In genomic region chr10:61628199-61628874, GRCh38 we compare ENCODE assay signal across 15 cellular contexts. TPM values are rescaled to one million over a fixed set of nuclear protein-coding genes. Genes with fewer than 3 reads are reported as not detected.
A peak's percentile ranks its signal among the peaks of the same experiment; 100 is the strongest.
DNase-seq lines count a peak whose midpoint lies in the region; ATAC-seq, FAIRE-seq and TF ChIP-seq lines count a peak whose summit lies in the region.
"Had no signal": no experiment of that assay in that cellular context is flagged by ENCODE, and none has a peak within 500 bp of the region (broad histone marks: within the 10 kb centered on the region; RNA-seq: fewer than 3 reads in every experiment).

No MANE protein-coding gene starts in this region.

- H3K9me3 Mint-ChIP-seq in glutamatergic neuron (ENCODE audit: unreplicated experiment), result no peaks in the 10 kb centered on the region
- H3K9me3 Mint-ChIP-seq: T-cell had no signal

- DNase-seq in GM04503 (ENCODE audit: low read depth) (peak; percentile 65), astrocyte of the spinal cord (ENCODE audit: low read depth, low spot score) (peak; percentile 47), foreskin fibroblast (peak; percentile 49 to 76), stomach (no peak), spleen (no peak), mucosa of descending colon (no peak), GM12892 (ENCODE audit: insufficient read length) (no peak), glutamatergic neuron (no peak)
- DNase-seq: activated CD4-positive, CD25-positive, alpha-beta regulatory T cell treated with anti-CD3 and anti-CD28 coated beads, Interleukin-2, amount 50 U/mL, for 72 hours; activated T-cell treated with anti-CD3 and anti-CD28 coated beads, Interleukin-2, amount 50 U/mL, for 1 hour; NCI-H1092; NCI-H446; T-cell had no signal

- TF ChIP-seq POLR2A in stomach (IDR thresholded peaks at IDR 0.05), result no peak
- no peak for TF ChIP-seq POLR2A in spleen (IDR thresholded peaks at IDR 0.05)
- no peak for TF ChIP-seq POLR2A in GM12892 (IDR thresholded peaks at IDR 0.05; ENCODE audit: low read depth, low read length)

- H3K4me1 ChIP-seq in stomach (peaks cover 0 to 17% (median 8%) of the 10 kb centered on the region in 4 donors), spleen (no peaks in the 10 kb centered on the region), mucosa of descending colon (ENCODE audit: low read depth) (no peaks in the 10 kb centered on the region)

- no peak overlapping the region for H3K27ac Mint-ChIP-seq in glutamatergic neuron (ENCODE audit: unreplicated experiment)
- H3K27ac Mint-ChIP-seq: progenitor cell of endocrine pancreas, T-cell had no signal

- no peak for ATAC-seq in mucosa of descending colon
- ATAC-seq: T-cell had no signal

- TF ChIP-seq EP300 in stomach (IDR thresholded peaks at IDR 0.05), result no peak

- no peaks in the 10 kb centered on the region for H3K27me3 ChIP-seq in stomach
- no peaks in the 10 kb centered on the region for H3K27me3 ChIP-seq in spleen (replicated peaks in 1 of 7)

- in situ Hi-C loops in astrocyte of the spinal cord (cut with HindIII; ENCODE audit: low sequenced_read_pairs), result no loop called here

- H3K36me3 ChIP-seq in stomach (no peaks in the 10 kb centered on the region), spleen (no peaks in the 10 kb centered on the region), mucosa of descending colon (ENCODE audit: low read depth) (no peaks in the 10 kb centered on the region)

- TF ChIP-seq CTCF in astrocyte of the spinal cord (IDR thresholded peaks at IDR 0.05; ENCODE audit: low read depth, low read length), result no peak
- TF ChIP-seq CTCF in foreskin fibroblast (IDR thresholded peaks at IDR 0.05; ENCODE audit: low read depth, low read length), result no peak
- TF ChIP-seq CTCF in stomach (IDR thresholded peaks at IDR 0.05), result no peak
- TF ChIP-seq CTCF in spleen (IDR thresholded peaks at IDR 0.05 in 8 of 11, conservative IDR thresholded peaks at IDR 0.05 in 3 of 11), result no peak
- TF ChIP-seq CTCF in mucosa of descending colon (IDR thresholded peaks at IDR 0.05), result no peak
- TF ChIP-seq CTCF in glutamatergic neuron (IDR thresholded peaks at IDR 0.05; ENCODE audit: partially characterized antibody, unreplicated experiment), result no peak

- H3K27me3 Mint-ChIP-seq in glutamatergic neuron (ENCODE audit: unreplicated experiment), result no peaks in the 10 kb centered on the region
- H3K27me3 Mint-ChIP-seq: progenitor cell of endocrine pancreas had no signal

- no peak overlapping the region for H3K4me3 ChIP-seq in astrocyte of the spinal cord (ENCODE audit: low read depth, low read length)
- no peak overlapping the region for H3K4me3 ChIP-seq in foreskin fibroblast (ENCODE audit: low read depth in 1 of 2, low read length in 2 of 2)
- no peak overlapping the region for H3K4me3 ChIP-seq in stomach
- H3K4me3 ChIP-seq in spleen, result no peak overlapping the region
- H3K4me3 ChIP-seq in mucosa of descending colon, result no peak overlapping the region

- no peak for FAIRE-seq in GM12892 (lab: Jason Lieb, UNC)

- H3K4me3 Mint-ChIP-seq in glutamatergic neuron (ENCODE audit: unreplicated experiment), result no peak overlapping the region
- H3K4me3 Mint-ChIP-seq: T-cell had no signal

- no peaks in the 10 kb centered on the region for H3K9me3 ChIP-seq in stomach
- H3K9me3 ChIP-seq in spleen, result no peaks in the 10 kb centered on the region
- no peaks in the 10 kb centered on the region for H3K9me3 ChIP-seq in mucosa of descending colon

- H3K4me1 Mint-ChIP-seq in glutamatergic neuron (ENCODE audit: low read depth, unreplicated experiment), result peaks cover 2% of the 10 kb centered on the region
- H3K4me1 Mint-ChIP-seq: T-cell had no signal

- intact Hi-C loops in stomach (cut with DNase I; ENCODE audit: low total_unique reads) (no loop called here), spleen (cut with DNase I; ENCODE audit: low total_unique reads) (no loop called here), mucosa of descending colon (cut with DNase I, micrococcal nuclease) (no loop called here)

- 47 to 73% (median 65%) methylated on average over 2 of the region's 2 CpGs for WGBS in stomach, 5 donors
- WGBS in spleen, 5 donors, result 69 to 86% (median 73%) methylated on average over 2 of the region's 2 CpGs

- no peaks in the 10 kb centered on the region for H3K36me3 Mint-ChIP-seq in glutamatergic neuron (ENCODE audit: unreplicated experiment)
- H3K36me3 Mint-ChIP-seq: T-cell had no signal

- H3K27ac ChIP-seq in stomach (peak overlapping the region in 4 of 5 donors; percentile 2 to 12 (median 8)), spleen (no peak overlapping the region)
- H3K27ac ChIP-seq: C4-2B had no signal

RNA-seq across cellular contexts. Expression of gene CABCOCO1, which starts 34.4 kb away (rescaled TPM):
- total RNA-seq in stomach (1 to 10 TPM in 1 of 5 donors, not detected in 4; 2.6 TPM), spleen (under 1 TPM in 3 of 7 donors, not detected in 4; 0.39 to 0.60 (median 0.56) TPM), mucosa of descending colon (1 to 10 TPM in 1 of 3 donors, under 1 TPM in 1, not detected in 1; 0.22 to 3.4 TPM), glutamatergic neuron (ENCODE audit: unreplicated experiment) (not detected)
- polyA plus RNA-seq in stomach (1 to 10 TPM in 1 of 3 donors, under 1 TPM in 2; 0.30 to 2.1 (median 0.37) TPM), spleen (1 to 10 TPM in 1 of 3 donors, under 1 TPM in 2; 0.06 to 1.0 (median 0.29) TPM)
- not detected for polyA plus RNA-seq in GM12892 (2012; ENCODE audit: missing spikeins)
- total RNA-seq: progenitor cell of endocrine pancreas, T-cell had no signal

Comparison
In these comparisons a context has a peak if more than half of its experiments do, and no peak if none do; other contexts are left out.
1. DNase-seq: peak in GM04503 (single experiment), astrocyte of the spinal cord (single experiment) and foreskin fibroblast (2 of 2); none in stomach (single experiment), spleen (single experiment), mucosa of descending colon (0 of 3), GM12892 (single experiment) and glutamatergic neuron (single experiment).
2. H3K27ac ChIP-seq: peak in stomach (4 of 5); none in spleen (0 of 8).